In genomic region chr3:100068758-100069345, GRCh38 we compare ENCODE assay signal across 8 cellular contexts. TPM values are rescaled to one million over a fixed set of nuclear protein-coding genes. Genes with fewer than 3 reads are reported as not detected.
DNase-seq lines count a peak whose midpoint lies in the region; ATAC-seq lines count a peak whose summit lies in the region.

No MANE protein-coding gene starts in this region.

- ATAC-seq in GM18520 (IDR thresholded peaks at IDR 0.05; ENCODE audit: unreplicated experiment): peak; percentile 62
- ATAC-seq in HG03097 (IDR thresholded peaks at IDR 0.05; ENCODE audit: low FRiP score, unreplicated experiment): peak; percentile 45
- ATAC-seq in left lobe of liver: peak; percentile 99

- DNase-seq in 8988T: peak; percentile 18
- peak; percentile 5 for DNase-seq in NCI-H510A (lab: John Stamatoyannopoulos, UW)
- peak; percentile 76 for DNase-seq in activated CD4-positive, CD25-positive, alpha-beta regulatory T cell treated with anti-CD3 and anti-CD28 coated beads, Interleukin-2, amount 50 U/mL, for 72 hours
- DNase-seq in cerebellum (ENCODE audit: low spot score): peak; percentile 6
- peak; percentile 83 for DNase-seq in left lobe of liver (ENCODE audit: low spot score)
- peak; percentile 69 to 70 for DNase-seq in stimulated activated CD4-positive, alpha-beta T cell treated with anti-CD3 and anti-CD28 coated beads, Interleukin-4, amount 100 ng/mL, for 48 hours (ENCODE audit: low read depth in 2 of 2)

RNA-seq across cellular contexts. Expression of gene FILIP1L, which starts 45.4 kb away (rescaled TPM):
- 5.3 TPM for total RNA-seq in cerebellum
- total RNA-seq in left lobe of liver: 0.93 TPM

Comparison
In these comparisons a context has a peak if more than half of its experiments do, and no peak if none do; other contexts are left out.
1. Peak in every context shown above with its lines: DNase-seq and ATAC-seq.
2. DNase-seq: peak in every context shown above with its lines; median percentile 83 in left lobe of liver; 76 in activated CD4-positive, CD25-positive, alpha-beta regulatory T cell treated with anti-CD3 and anti-CD28 coated beads, Interleukin-2, amount 50 U/mL, for 72 hours; 70 in stimulated activated CD4-positive, alpha-beta T cell treated with anti-CD3 and anti-CD28 coated beads, Interleukin-4, amount 100 ng/mL, for 48 hours; 18 in 8988T; 6 in cerebellum; 5 in NCI-H510A.
3. ATAC-seq: peak in every context shown above with its lines; median percentile 99 in left lobe of liver; 62 in GM18520; 45 in HG03097.